Comparison of ENCODE assay signal across 8 cellular contexts in genomic region chr17:75036643-75037268, GRCh38. TPM values are rescaled to one million over a fixed set of nuclear protein-coding genes. Genes with fewer than 3 reads are reported as not detected.
DNase-seq lines count a peak whose midpoint lies in the region; ATAC-seq and TF ChIP-seq lines count a peak whose summit lies in the region.

No MANE protein-coding gene starts in this region.

- H3K27ac ChIP-seq in temporal lobe (ENCODE audit: low read depth, low read length) (peak overlapping the region; percentile 50), WERI-Rb-1 (no peak overlapping the region)

- no peaks in the 10 kb centered on the region for H3K27me3 ChIP-seq in WERI-Rb-1 (ENCODE audit: insufficient read depth, low read depth, severe bottlenecking)

- no peaks in the 10 kb centered on the region for H3K9me3 ChIP-seq in WERI-Rb-1 (ENCODE audit: severe bottlenecking)

- peaks cover 38% of the 10 kb centered on the region for H3K36me3 ChIP-seq in WERI-Rb-1

- no peak for TF ChIP-seq POLR2A in erythroblast (IDR thresholded peaks at IDR 0.05; ENCODE audit: low read length)

- no peak for TF ChIP-seq CTCF in WERI-Rb-1 (IDR thresholded peaks at IDR 0.05; ENCODE audit: low read depth, low read length)

- no peak overlapping the region for H3K4me3 ChIP-seq in WERI-Rb-1 (ENCODE audit: low read depth, low read length)

- DNase-seq in AG08395 (ENCODE audit: low spot score), result peak; percentile 87
- peak; percentile 66 for DNase-seq in NCI-H146 treated with DMSO at 0.1 percent for 48 hours (lab: John Stamatoyannopoulos, UW; ENCODE audit: unreplicated experiment)
- peak; percentile 84 for DNase-seq in activated CD8-positive, alpha-beta memory T cell treated with anti-CD3 and anti-CD28 coated beads for 24 hours
- DNase-seq in erythroblast (lab: John Stamatoyannopoulos, UW), result peak; percentile 72 to 77
- DNase-seq in non-pigmented ciliary epithelial cell (ENCODE audit: low read depth), result peak; percentile 30
- no peak for DNase-seq in WERI-Rb-1

- no peak for ATAC-seq in GM18907 (IDR thresholded peaks at IDR 0.05; ENCODE audit: unreplicated experiment)

RNA-seq across cellular contexts. Expression of gene ATP5PD, which starts 10.0 kb away (rescaled TPM):
- 75.0 TPM for total RNA-seq in temporal lobe

RNA-seq across cellular contexts. Expression of gene KCTD2, which starts 10.3 kb away (rescaled TPM):
- 29.7 TPM for total RNA-seq in temporal lobe

RNA-seq across cellular contexts. Expression of gene MRPL58, which starts 24.3 kb away (rescaled TPM):
- total RNA-seq in temporal lobe, result 8.6 TPM

RNA-seq across cellular contexts. Expression of gene CDR2L, which starts 49.3 kb away (rescaled TPM):
- total RNA-seq in temporal lobe, result 5.9 TPM

RNA-seq across cellular contexts. Expression of gene SLC16A5, which starts 51.0 kb away (rescaled TPM):
- total RNA-seq in temporal lobe, result 0.98 TPM
